In the genomic region with DNA sequence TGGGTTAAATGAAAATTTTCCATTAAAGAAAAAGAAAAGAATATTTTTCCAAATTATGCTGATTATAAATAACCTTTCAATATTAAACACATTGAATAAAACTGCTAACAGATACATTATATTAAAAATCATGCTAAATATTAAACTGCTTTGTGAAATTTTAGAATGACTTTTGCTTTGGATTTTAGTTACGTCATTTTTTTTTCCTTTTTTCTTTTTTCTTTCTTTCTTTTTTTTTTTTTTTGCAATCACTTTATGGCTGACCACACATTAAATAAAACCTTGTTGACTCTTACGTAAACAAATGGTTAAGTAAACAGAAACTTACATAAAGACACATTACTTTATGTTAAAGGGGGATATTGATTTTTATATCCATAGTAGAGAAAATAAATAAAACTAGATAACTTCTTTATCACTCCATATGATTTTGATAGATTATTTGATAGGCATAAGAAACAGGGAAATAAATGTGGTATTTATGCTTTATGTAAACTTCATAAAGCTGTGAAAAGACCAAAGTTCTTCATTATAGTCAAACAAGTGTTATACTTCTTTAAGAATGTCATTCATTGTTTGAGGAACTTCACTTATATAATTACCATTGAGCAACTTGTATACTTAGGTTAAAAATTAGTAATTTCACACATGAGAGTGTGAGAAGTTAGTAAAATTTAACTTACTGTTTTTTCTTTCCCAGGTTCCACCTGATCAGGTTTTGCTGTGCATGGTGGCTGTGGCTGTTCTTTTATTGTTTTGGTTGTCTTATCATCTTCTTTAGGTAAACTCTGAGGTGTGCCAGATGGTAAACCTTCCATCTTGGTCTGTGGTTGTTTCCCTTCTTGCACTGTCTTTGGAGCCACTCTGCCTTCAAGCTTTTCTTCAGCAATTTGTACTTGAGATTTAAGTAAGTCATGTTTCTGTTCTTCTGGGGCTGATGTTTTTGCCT, we compare ENCODE assay signal across 17 cellular contexts.
"Had no signal": no experiment of that assay in that cellular context is flagged by ENCODE, and none has a peak within 500 bp of the region (broad histone marks: within the 10 kb centered on the region; RNA-seq: fewer than 3 reads in every experiment).

No MANE protein-coding gene starts in this region.

- H3K4me3 Mint-ChIP-seq: activated naive CD4-positive, alpha-beta T cell treated with anti-CD3 and anti-CD28 coated beads, Interleukin-2, amount 50 U/mL, for 24 hours; activated T-cell treated with anti-CD3 and anti-CD28 coated beads, Interleukin-2, amount 50 U/mL, for 72 hours; naive thymus-derived CD4-positive, alpha-beta T cell had no signal

- H3K4me1 ChIP-seq: ascending aorta, heart right ventricle, parathyroid adenoma had no signal

- H3K27me3 ChIP-seq: ascending aorta, heart right ventricle had no signal

- DNase-seq: activated CD4-positive, alpha-beta T cell treated with anti-CD3 and anti-CD28 coated beads for 1 hour; activated CD8-positive, alpha-beta memory T cell treated with anti-CD3 and anti-CD28 coated beads for 24 hours; activated effector memory CD4-positive, alpha-beta T cell treated with anti-CD3 and anti-CD28 coated beads, Interleukin-2, amount 50 U/mL, for 16 hours; activated T-cell treated with anti-CD3 and anti-CD28 coated beads, Interleukin-2, amount 50 U/mL, for 72 hours; cortex of kidney; heart right ventricle; mesenchymal stem cell; naive thymus-derived CD4-positive, alpha-beta T cell; retina; stimulated activated CD4-positive, alpha-beta T cell treated with anti-CD3 and anti-CD28 coated beads, Interleukin-12 subunit alpha, Interleukin-12 subunit beta, amount 100 ng/mL, for 4 hours; stimulated activated CD4-positive, alpha-beta T cell treated with anti-CD3 and anti-CD28 coated beads, Interleukin-1b, Interleukin-23, amount 100 ng/mL, for 48 hours; stimulated activated CD8-positive, alpha-beta memory T cell treated with anti-CD3 and anti-CD28 coated beads, Interleukin-4, amount 100 ng/mL, for 48 hours; stimulated activated naive CD4-positive, alpha-beta T cell; WERI-Rb-1 had no signal

- H3K27ac ChIP-seq: ascending aorta, heart right ventricle, parathyroid adenoma, WERI-Rb-1 had no signal

- H3K27me3 Mint-ChIP-seq: activated naive CD4-positive, alpha-beta T cell treated with anti-CD3 and anti-CD28 coated beads, Interleukin-2, amount 50 U/mL, for 24 hours; naive thymus-derived CD4-positive, alpha-beta T cell had no signal

- H3K4me3 ChIP-seq: ascending aorta, heart right ventricle had no signal

- H3K36me3 Mint-ChIP-seq: activated naive CD4-positive, alpha-beta T cell treated with anti-CD3 and anti-CD28 coated beads, Interleukin-2, amount 50 U/mL, for 24 hours; naive thymus-derived CD4-positive, alpha-beta T cell had no signal

- H3K9me3 ChIP-seq: ascending aorta had no signal

- H3K36me3 ChIP-seq: ascending aorta, heart right ventricle, WERI-Rb-1 had no signal

- H3K27ac Mint-ChIP-seq: activated naive CD4-positive, alpha-beta T cell treated with anti-CD3 and anti-CD28 coated beads, Interleukin-2, amount 50 U/mL, for 24 hours; activated T-cell treated with anti-CD3 and anti-CD28 coated beads, Interleukin-2, amount 50 U/mL, for 72 hours; naive thymus-derived CD4-positive, alpha-beta T cell had no signal

- H3K4me1 Mint-ChIP-seq: activated naive CD4-positive, alpha-beta T cell treated with anti-CD3 and anti-CD28 coated beads, Interleukin-2, amount 50 U/mL, for 24 hours; naive thymus-derived CD4-positive, alpha-beta T cell had no signal
